ENCODE assay signal across 16 cellular contexts in the genomic region with DNA sequence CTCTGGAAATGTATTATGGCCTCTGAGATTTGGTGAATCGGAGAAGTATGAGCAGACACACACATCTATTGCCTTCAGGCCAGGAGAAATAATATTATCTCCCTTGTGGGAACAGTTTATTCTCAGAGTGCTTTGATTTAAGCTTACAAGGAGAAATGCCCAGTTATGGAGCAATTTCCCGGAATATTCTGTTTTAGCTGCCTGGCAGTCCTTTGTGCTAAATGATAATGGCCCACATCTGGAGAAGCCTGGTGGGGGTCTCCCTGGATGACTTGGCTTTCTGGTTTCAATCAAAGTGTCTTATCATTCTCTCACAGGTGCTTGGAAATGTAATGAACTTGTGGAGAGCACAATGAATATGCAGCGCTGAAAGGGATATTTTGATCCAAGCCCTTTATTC.
DNase-seq lines count a peak whose midpoint lies in the region; ATAC-seq and TF ChIP-seq lines count a peak whose summit lies in the region.
"Had no signal": no experiment of that assay in that cellular context is flagged by ENCODE, and none has a peak within 500 bp of the region (broad histone marks: within the 10 kb centered on the region; RNA-seq: fewer than 3 reads in every experiment).

No MANE protein-coding gene starts in this region.

- H3K79me2 ChIP-seq in OCI-LY7 (ENCODE audit: insufficient read depth, low read depth, low read length): no peaks in the 10 kb centered on the region

- H3K9me3 ChIP-seq in right cardiac atrium (ENCODE audit: control insufficient read depth, low read length) (peaks cover 3% of the 10 kb centered on the region), thoracic aorta (no peaks in the 10 kb centered on the region), SJCRH30 (replicated peaks) (no peaks in the 10 kb centered on the region), OCI-LY7 (ENCODE audit: low read length) (no peaks in the 10 kb centered on the region), sigmoid colon (peaks cover 0 to 11% (median 0%) of the 10 kb centered on the region in 4 donors)
- H3K9me3 ChIP-seq: Caco-2 had no signal

- no peak overlapping the region for H2AFZ ChIP-seq in OCI-LY7 (ENCODE audit: low read length)

- no peaks in the 10 kb centered on the region for H3K4me1 ChIP-seq in right cardiac atrium (ENCODE audit: control insufficient read depth, insufficient read depth, low read length)
- peaks cover 0 to 48% of the 10 kb centered on the region in 2 donors for H3K4me1 ChIP-seq in thoracic aorta (ENCODE audit: control insufficient read depth in 1 of 2, low read depth in 2 of 2)
- H3K4me1 ChIP-seq in SJCRH30: no peaks in the 10 kb centered on the region
- no peaks in the 10 kb centered on the region for H3K4me1 ChIP-seq in OCI-LY7 (ENCODE audit: insufficient read depth, low read length, poor library complexity, severe bottlenecking)
- H3K4me1 ChIP-seq in sigmoid colon: no peaks in the 10 kb centered on the region
- H3K4me1 ChIP-seq: Caco-2 had no signal

- POLR2A ChIA-PET in OCI-LY7 (lab: Charles Lee): no interaction called here

- BruUV-seq in OCI-LY7 (replicated peaks; lab: Mats Ljungman, UMichigan): no TSS peak

- H3K4me2 ChIP-seq in OCI-LY7 (ENCODE audit: low read length): no peak overlapping the region

- no peaks in the 10 kb centered on the region for H4K20me1 ChIP-seq in OCI-LY7 (ENCODE audit: insufficient read depth, low read length)

- CTCF ChIA-PET in OCI-LY7 (lab: Charles Lee; ENCODE audit: unreplicated experiment): no interaction called here

- H3K9me2 ChIP-seq in OCI-LY7 (ENCODE audit: insufficient read depth, low read length): no peaks in the 10 kb centered on the region

- peak; percentile 77 for DNase-seq in amniotic epithelial cell (ENCODE audit: low read depth)
- DNase-seq in fibroblast of pulmonary artery (ENCODE audit: low read depth): peak; percentile 29
- no peak for DNase-seq in right cardiac atrium
- DNase-seq in thoracic aorta (ENCODE audit: low spot score): no peak
- no peak for DNase-seq in NCI-H446 (lab: John Stamatoyannopoulos, UW)
- no peak for DNase-seq in SJCRH30
- no peak for DNase-seq in OCI-LY7 (ENCODE audit: low spot score)
- no peak for DNase-seq in sigmoid colon
- DNase-seq: AML-193, Caco-2, EL, KBM-7, NCI-H1436 treated with DMSO at 0.1 percent for 48 hours, NCI-H2081, NCI-H510A treated with DMSO at 0.1 percent for 48 hours, SIG-M5 had no signal

- no peak for TF ChIP-seq POLR2A in sigmoid colon (IDR thresholded peaks at IDR 0.05)

- H3K4me3 ChIP-seq in fibroblast of pulmonary artery (replicated peaks; ENCODE audit: low read depth, low read length) (no peak overlapping the region), right cardiac atrium (ENCODE audit: low read length) (no peak overlapping the region), thoracic aorta (no peak overlapping the region), SJCRH30 (no peak overlapping the region), OCI-LY7 (ENCODE audit: low read depth, low read length, poor library complexity, severe bottlenecking) (no peak overlapping the region), sigmoid colon (no peak overlapping the region)

- H3K36me3 ChIP-seq in thoracic aorta (no peaks in the 10 kb centered on the region), SJCRH30 (no peaks in the 10 kb centered on the region), OCI-LY7 (ENCODE audit: insufficient read depth, low read length) (no peaks in the 10 kb centered on the region), sigmoid colon (no peaks in the 10 kb centered on the region)

- no peaks in the 10 kb centered on the region for H3K27me3 ChIP-seq in right cardiac atrium (ENCODE audit: control insufficient read depth, insufficient read depth)
- H3K27me3 ChIP-seq in thoracic aorta (replicated peaks; ENCODE audit: insufficient read depth): no peaks in the 10 kb centered on the region
- H3K27me3 ChIP-seq in SJCRH30: no peaks in the 10 kb centered on the region
- H3K27me3 ChIP-seq in sigmoid colon: no peaks in the 10 kb centered on the region

- 60% methylated on average over 3 of the region's 3 CpGs for WGBS in right cardiac atrium
- 94% methylated on average over 3 of the region's 3 CpGs for WGBS in sigmoid colon, 2 donors

- ATAC-seq in right cardiac atrium (peak; percentile 82 to 85), thoracic aorta (ENCODE audit: insufficient number of reproducible peaks, low FRiP score, low read depth) (no peak)

- no peak for TF ChIP-seq CTCF in fibroblast of pulmonary artery (IDR thresholded peaks at IDR 0.05; ENCODE audit: low read length, missing control alignments)
- TF ChIP-seq CTCF in thoracic aorta (IDR thresholded peaks at IDR 0.05): no peak
- TF ChIP-seq CTCF in OCI-LY7 (conservative IDR thresholded peaks at IDR 0.05; ENCODE audit: low read length): no peak
- TF ChIP-seq CTCF in sigmoid colon (IDR thresholded peaks at IDR 0.05): no peak

- intact Hi-C loops in right cardiac atrium (cut with DNase I): no loop called here
- intact Hi-C loops in OCI-LY7 (cut with micrococcal nuclease; ENCODE audit: unreplicated experiment): no loop called here
- intact Hi-C loops in sigmoid colon (cut with DNase I): no loop called here

- H3K27ac ChIP-seq in right cardiac atrium (ENCODE audit: low read length): no peak overlapping the region
- H3K27ac ChIP-seq in thoracic aorta: peak overlapping the region; percentile 64 to 82
- no peak overlapping the region for H3K27ac ChIP-seq in SJCRH30
- no peak overlapping the region for H3K27ac ChIP-seq in OCI-LY7 (ENCODE audit: low read depth, low read length, poor library complexity, severe bottlenecking)
- peak overlapping the region in 1 of 4 donors; percentile 21 for H3K27ac ChIP-seq in sigmoid colon

- TF ChIP-seq EP300 in sigmoid colon (IDR thresholded peaks at IDR 0.05): no peak

Comparison
In these comparisons a context has a peak if more than half of its experiments do, and no peak if none do; other contexts are left out.
1. DNase-seq: peak in amniotic epithelial cell (single experiment) and fibroblast of pulmonary artery (single experiment); none in right cardiac atrium (0 of 3), thoracic aorta (single experiment), NCI-H446 (0 of 2), SJCRH30 (0 of 2), OCI-LY7 (single experiment) and sigmoid colon (single experiment).
2. H3K27ac ChIP-seq: peak in thoracic aorta (2 of 2); none in right cardiac atrium (single experiment), SJCRH30 (single experiment) and OCI-LY7 (single experiment).